23 cellular contexts compared by ENCODE assay signal in genomic region chr20:53743607-53744260, GRCh38.
DNase-seq lines count a peak whose midpoint lies in the region; ATAC-seq and TF ChIP-seq lines count a peak whose summit lies in the region.
"Had no signal": no experiment of that assay in that cellular context is flagged by ENCODE, and none has a peak within 500 bp of the region (broad histone marks: within the 10 kb centered on the region; RNA-seq: fewer than 3 reads in every experiment).

No MANE protein-coding gene starts in this region.

- peak overlapping the region; percentile 14 for H3K27ac Mint-ChIP-seq in activated CD4-positive, alpha-beta T cell treated with anti-CD3 and anti-CD28 coated beads for 36 hours
- H3K27ac Mint-ChIP-seq in brain (peak overlapping the region in 3 of 5 experiments; percentile 6 to 71 (median 30)), progenitor cell of endocrine pancreas (peak overlapping the region; percentile 26)
- H3K27ac Mint-ChIP-seq: T-helper 17 cell had no signal

- H2AK9ac ChIP-seq in IMR-90 (replicated peaks; ENCODE audit: low read depth, low read length, poor library complexity), result no peak overlapping the region

- TF ChIP-seq CTCF in IMR-90 (conservative IDR thresholded peaks at IDR 0.05; ENCODE audit: low read depth, low read length), result no peak
- no peak for TF ChIP-seq CTCF in brain (conservative IDR thresholded peaks at IDR 0.05)
- TF ChIP-seq CTCF in progenitor cell of endocrine pancreas (IDR thresholded peaks at IDR 0.05; ENCODE audit: unreplicated experiment), result no peak
- no peak for TF ChIP-seq CTCF in A673 (conservative IDR thresholded peaks at IDR 0.05; ENCODE audit: low read depth, low read length)

- H3K36me3 ChIP-seq in IMR-90 (ENCODE audit: control insufficient read depth, insufficient read depth, low read length) (no peaks in the 10 kb centered on the region), A673 (ENCODE audit: insufficient read depth, low read length, poor library complexity, severe bottlenecking) (no peaks in the 10 kb centered on the region)
- H3K36me3 ChIP-seq: ascending aorta, HAP-1 had no signal

- CTCF ChIA-PET in activated CD4-positive, alpha-beta T cell treated with anti-CD3 and anti-CD28 coated beads for 36 hours (lab: Charles Lee), result interaction anchor here (0.6 kb wide), 1 partner anchor 119 kb away, joined by 3 read pairs; no protein-coding TSS in a partner anchor
- CTCF ChIA-PET in IMR-90 (lab: Yijun Ruan, JAX), result no interaction called here
- CTCF ChIA-PET in A673 (lab: Charles Lee), result no interaction called here

- ATAC-seq in activated CD4-positive, alpha-beta T cell treated with anti-CD3 and anti-CD28 coated beads for 36 hours, result no peak
- ATAC-seq in IMR-90 (ENCODE audit: low read depth) (no peak), SK-N-SH treated with all-trans-retinoic acid at 6 μM for 48 hours (no peak), GM19351 (IDR thresholded peaks at IDR 0.05; ENCODE audit: unreplicated experiment) (no peak)
- ATAC-seq: esophagus mucosa, psoas muscle, T-helper 17 cell had no signal

- no peak overlapping the region; the same call in 1 of the 2 replicates for H3K56ac ChIP-seq in IMR-90 (ENCODE audit: extremely low read depth, insufficient read depth, low read length)

- H3K4me3 ChIP-seq in IMR-90 (ENCODE audit: insufficient read depth, low read depth, low read length), result no peak overlapping the region
- H3K4me3 ChIP-seq in A673 (ENCODE audit: low read depth, low read length, poor library complexity, severe bottlenecking), result no peak overlapping the region
- H3K4me3 ChIP-seq: ascending aorta, HAP-1, psoas muscle, SK-N-MC had no signal

- no peak for TF ChIP-seq POLR2A in IMR-90 (IDR thresholded peaks at IDR 0.05; ENCODE audit: low read depth, low read length)

- in situ Hi-C loops in IMR-90 (cut with MboI; ENCODE audit: low sequenced_read_pairs), result no loop called here

- H4K5ac ChIP-seq in IMR-90 (ENCODE audit: low read depth, low read length), result no peak overlapping the region

- H2AFZ ChIP-seq in IMR-90 (replicated peaks; ENCODE audit: low read length, poor library complexity), result no peak overlapping the region

- no peak for TF ChIP-seq RAD21 in IMR-90 (IDR thresholded peaks at IDR 0.05; ENCODE audit: low read length)

- no peaks in the 10 kb centered on the region for H3K27me3 Mint-ChIP-seq in activated CD4-positive, alpha-beta T cell treated with anti-CD3 and anti-CD28 coated beads for 36 hours
- no peaks in the 10 kb centered on the region for H3K27me3 Mint-ChIP-seq in brain
- no peaks in the 10 kb centered on the region for H3K27me3 Mint-ChIP-seq in progenitor cell of endocrine pancreas
- H3K27me3 Mint-ChIP-seq: T-helper 17 cell had no signal

- peaks cover 29% of the 10 kb centered on the region for H3K4me1 Mint-ChIP-seq in activated CD4-positive, alpha-beta T cell treated with anti-CD3 and anti-CD28 coated beads for 36 hours
- H3K4me1 Mint-ChIP-seq in brain (peaks cover 37% of the 10 kb centered on the region), progenitor cell of endocrine pancreas (ENCODE audit: low read depth) (peaks cover 26% of the 10 kb centered on the region)

- peaks cover 3% of the 10 kb centered on the region; the same call in 1 of the 2 replicates for H3K9me1 ChIP-seq in IMR-90 (ENCODE audit: insufficient read depth, low read length)

- H3K18ac ChIP-seq in IMR-90 (ENCODE audit: low read depth, low read length), result no peak overlapping the region

- POLR2A ChIA-PET in activated CD4-positive, alpha-beta T cell treated with anti-CD3 and anti-CD28 coated beads for 36 hours (lab: Charles Lee), result no interaction called here
- POLR2A ChIA-PET in IMR-90 (lab: Charles Lee; ENCODE audit: unreplicated experiment), result no interaction called here
- POLR2A ChIA-PET in A673 (lab: Charles Lee; ENCODE audit: low non-redundant PET), result no interaction called here

- DNase-seq in activated CD4-positive, alpha-beta T cell treated with anti-CD3 and anti-CD28 coated beads for 36 hours, result no peak
- no peak for DNase-seq in activated CD4-positive, alpha-beta T cell treated with anti-CD3 and anti-CD28 coated beads, Interleukin-2, amount 50 U/mL, for 1 hour
- no peak for DNase-seq in IMR-90
- DNase-seq in progenitor cell of endocrine pancreas (ENCODE audit: low spot score, unreplicated experiment), result no peak
- DNase-seq in A673 (ENCODE audit: low spot score), result no peak
- DNase-seq: activated CD4-positive, alpha-beta T cell treated with anti-CD3 and anti-CD28 coated beads for 48 hours; activated naive CD4-positive, alpha-beta T cell treated with anti-CD3 and anti-CD28 coated beads, Interleukin-2, amount 50 U/mL, for 16 hours; foreskin melanocyte; NCI-H1092 treated with DMSO at 0.1 percent for 48 hours; NCI-H2029; NCI-H345; NCI-H748 treated with DMSO at 0.1 percent for 48 hours; psoas muscle; stimulated activated CD4-positive, alpha-beta T cell treated with anti-CD3 and anti-CD28 coated beads, Interleukin-4, amount 100 ng/mL, for 4 hours; stimulated activated naive CD4-positive, alpha-beta T cell; T-helper 17 cell had no signal

- dilution Hi-C loops in IMR-90 (cut with HindIII; ENCODE audit: low sequenced_read_pairs, unreplicated experiment), result no loop called here

- BruUV-seq in IMR-90 (replicated peaks; lab: Mats Ljungman, UMichigan) (no TSS peak), A673 (replicated peaks; lab: Mats Ljungman, UMichigan) (no TSS peak)

- H2BK20ac ChIP-seq in IMR-90 (ENCODE audit: low read depth, low read length), result peak overlapping the region; percentile 0; the same call in 1 of the 2 replicates

- H3K9ac ChIP-seq in IMR-90 (ENCODE audit: low read depth, low read length), result no peak overlapping the region

- H3K14ac ChIP-seq in IMR-90 (replicated peaks; ENCODE audit: low read depth, low read length), result no peak overlapping the region

- H2BK120ac ChIP-seq in IMR-90 (ENCODE audit: low read depth, low read length), result no peak overlapping the region

- H3K4ac ChIP-seq in IMR-90 (ENCODE audit: low read depth, low read length), result no peak overlapping the region

- H2AK5ac ChIP-seq in IMR-90 (ENCODE audit: low read depth, low read length), result no peak overlapping the region

- H3K23ac ChIP-seq in IMR-90 (ENCODE audit: low read depth, low read length), result no peak overlapping the region

- H3K36me3 Mint-ChIP-seq in activated CD4-positive, alpha-beta T cell treated with anti-CD3 and anti-CD28 coated beads for 36 hours (ENCODE audit: low read depth), result no peaks in the 10 kb centered on the region
- no peaks in the 10 kb centered on the region for H3K36me3 Mint-ChIP-seq in brain
- no peaks in the 10 kb centered on the region for H3K36me3 Mint-ChIP-seq in progenitor cell of endocrine pancreas (ENCODE audit: insufficient read depth)

- H3K4me2 ChIP-seq in IMR-90 (ENCODE audit: low read depth, low read length), result no peak overlapping the region

- H3K9me3 Mint-ChIP-seq in activated CD4-positive, alpha-beta T cell treated with anti-CD3 and anti-CD28 coated beads for 36 hours (ENCODE audit: low read depth), result no peaks in the 10 kb centered on the region
- H3K9me3 Mint-ChIP-seq in brain, result peaks cover 0 to 3% (median 0%) of the 10 kb centered on the region in 5 experiments
- no peaks in the 10 kb centered on the region for H3K9me3 Mint-ChIP-seq in progenitor cell of endocrine pancreas (ENCODE audit: low read depth)

- no peak overlapping the region for H4K91ac ChIP-seq in IMR-90 (ENCODE audit: insufficient read depth, low read depth, low read length)

- no peak overlapping the region for H3K4me3 Mint-ChIP-seq in activated CD4-positive, alpha-beta T cell treated with anti-CD3 and anti-CD28 coated beads for 36 hours
- H3K4me3 Mint-ChIP-seq in brain, result peak overlapping the region in 1 of 5 experiments; percentile 21
- H3K4me3 Mint-ChIP-seq in progenitor cell of endocrine pancreas (ENCODE audit: low read depth), result no peak overlapping the region
- H3K4me3 Mint-ChIP-seq: T-helper 17 cell had no signal

- H4K8ac ChIP-seq in IMR-90 (ENCODE audit: low read depth in 2 of 2, low read length in 2 of 2), result no peak overlapping the region

- H4K20me1 ChIP-seq in IMR-90 (ENCODE audit: insufficient read depth, low read length), result no peaks in the 10 kb centered on the region

- H3K27me3 ChIP-seq in IMR-90 (ENCODE audit: control insufficient read depth, insufficient read depth, low read length), result no peaks in the 10 kb centered on the region
- no peaks in the 10 kb centered on the region for H3K27me3 ChIP-seq in A673 (replicated peaks; ENCODE audit: insufficient read depth, low read depth, low read length, poor library complexity)
- H3K27me3 ChIP-seq: ascending aorta had no signal

- H3K27ac ChIP-seq in IMR-90 (ENCODE audit: insufficient read depth, low read length), result no peak overlapping the region
- H3K27ac ChIP-seq in A673 (ENCODE audit: low read depth, low read length, poor library complexity, severe bottlenecking), result no peak overlapping the region
- H3K27ac ChIP-seq: ascending aorta, psoas muscle, SK-N-MC had no signal

- H2BK15ac ChIP-seq in IMR-90 (ENCODE audit: low read depth, low read length), result no peak overlapping the region

- no peak overlapping the region for H2BK5ac ChIP-seq in IMR-90 (ENCODE audit: low read depth, low read length, poor library complexity, severe bottlenecking)

- H3K4me1 ChIP-seq in IMR-90 (ENCODE audit: control insufficient read depth, insufficient read depth, low read length), result peaks cover 10% of the 10 kb centered on the region
- peaks cover 11% of the 10 kb centered on the region for H3K4me1 ChIP-seq in A673 (ENCODE audit: insufficient read depth, low read length, poor library complexity, severe bottlenecking)
- H3K4me1 ChIP-seq: ascending aorta had no signal

- no CpG with 5 or more reads among the region's 12 CpGs for WGBS in IMR-90 (ENCODE audit: extremely low coverage in 2 of 2, insufficient read length in 1 of 2), 2 experiments

- peaks cover 4 to 6% of the 10 kb centered on the region in 2 experiments; a peak in 2 of 4 replicates for H3K79me1 ChIP-seq in IMR-90 (ENCODE audit: low read depth in 1 of 2, low read length in 2 of 2)

- H3K9me3 ChIP-seq in IMR-90 (ENCODE audit: control insufficient read depth, insufficient read depth, low read length), result no peaks in the 10 kb centered on the region
- no peaks in the 10 kb centered on the region for H3K9me3 ChIP-seq in A673 (ENCODE audit: low read depth, low read length, poor library complexity, severe bottlenecking)
- H3K9me3 ChIP-seq: ascending aorta, HAP-1, psoas muscle had no signal

- intact Hi-C loops in activated CD4-positive, alpha-beta T cell treated with anti-CD3 and anti-CD28 coated beads for 36 hours (cut with DNase I, micrococcal nuclease), result no loop called here
- intact Hi-C loops in IMR-90 (cut with micrococcal nuclease), result no loop called here
- intact Hi-C loops in A673 (cut with micrococcal nuclease; ENCODE audit: unreplicated experiment), result no loop called here

TF ChIP-seq in IMR-90, 13 proteins besides CTCF, POLR2A, EP300 and RAD21 (continues in another document):
- TF ChIP-seq CHD1 (IDR thresholded peaks at IDR 0.05; ENCODE audit: low read depth, low read length) (no peak), MAFK (IDR thresholded peaks at IDR 0.05; ENCODE audit: low read depth, low read length) (no peak), CEBPB (IDR thresholded peaks at IDR 0.05; ENCODE audit: low read depth, low read length) (no peak)

TF ChIP-seq in SK-N-SH treated with all-trans-retinoic acid at 6 μM for 48 hours, 23 proteins besides CTCF, POLR2A, EP300 and RAD21 (continues in another document):
- no peak for TF ChIP-seq ESRRG (CRISPR knock-in tag; IDR thresholded peaks at IDR 0.05)
